Comparison of ENCODE assay signal across 17 cellular contexts in genomic region chr3:46154300-46154699, GRCh38. TPM values are rescaled to one million over a fixed set of nuclear protein-coding genes. Genes with fewer than 3 reads are reported as not detected.
DNase-seq lines count a peak whose midpoint lies in the region; ATAC-seq, FAIRE-seq and TF ChIP-seq lines count a peak whose summit lies in the region.
"Had no signal": no experiment of that assay in that cellular context is flagged by ENCODE, and none has a peak within 500 bp of the region (broad histone marks: within the 10 kb centered on the region; RNA-seq: fewer than 3 reads in every experiment).

No MANE protein-coding gene starts in this region.

- no peak overlapping the region for H3K4me2 ChIP-seq in IMR-90 (ENCODE audit: low read depth, low read length)
- H3K4me2 ChIP-seq in H1 (ENCODE audit: insufficient read depth in 1 of 2, low read depth in 2 of 2, low read length in 2 of 2): no peak overlapping the region
- H3K4me2 ChIP-seq: BLaER1 had no signal

- no TSS peak for BruUV-seq in IMR-90 (replicated peaks; lab: Mats Ljungman, UMichigan)

- 67% methylated on average over 1 of the region's 1 CpG; no CpG with 5 or more reads in 1 of the 2 experiments for WGBS in IMR-90 (ENCODE audit: extremely low coverage in 2 of 2, insufficient read length in 1 of 2), 2 experiments
- WGBS in H1 (ENCODE audit: extremely low coverage in 1 of 2, insufficient coverage in 1 of 2, insufficient read length in 1 of 2, insufficient replicate concordance in 2 of 2, low coverage in 1 of 2, low lambda C conversion rate in 2 of 2, missing lambda C conversion rate in 1 of 2), 2 experiments: 94% methylated on average over 1 of the region's 1 CpG; no CpG with 5 or more reads in 1 of the 2 experiments

- H3K27me3 ChIP-seq in IMR-90 (ENCODE audit: control insufficient read depth, insufficient read depth, low read length) (peaks cover 2% of the 10 kb centered on the region), H1 (replicated peaks in 1 of 4; ENCODE audit: control insufficient read depth in 3 of 4, extremely low read depth in 1 of 4, insufficient read depth in 3 of 4, low read length in 3 of 4) (no peaks in the 10 kb centered on the region), upper lobe of right lung (no peaks in the 10 kb centered on the region)
- H3K27me3 ChIP-seq: BLaER1 had no signal

- H3K56ac ChIP-seq in IMR-90 (ENCODE audit: extremely low read depth, insufficient read depth, low read length): no peak overlapping the region
- H3K56ac ChIP-seq in H1 (replicated peaks; ENCODE audit: insufficient read length, low read depth, low read length): no peak overlapping the region

- H3K23me2 ChIP-seq in H1 (ENCODE audit: low read depth, low read length): no peaks in the 10 kb centered on the region

- no peaks in the 10 kb centered on the region for H3K36me3 ChIP-seq in IMR-90 (ENCODE audit: control insufficient read depth, insufficient read depth, low read length)
- H3K36me3 ChIP-seq in H1 (ENCODE audit: control insufficient read depth in 2 of 4, insufficient read depth in 4 of 4, low read length in 3 of 4): no peaks in the 10 kb centered on the region
- H3K36me3 ChIP-seq in upper lobe of right lung: no peaks in the 10 kb centered on the region
- H3K36me3 ChIP-seq: BLaER1 had no signal

- no peak for TF ChIP-seq EP300 in H1 (IDR thresholded peaks at IDR 0.05; ENCODE audit: borderline replicate concordance in 1 of 2, low read depth in 2 of 2, low read length in 2 of 2)

- no peaks in the 10 kb centered on the region for H3K9me1 ChIP-seq in IMR-90 (ENCODE audit: insufficient read depth, low read length)

- DNase-seq in activated CD4-positive, alpha-beta T cell treated with anti-CD3 and anti-CD28 coated beads, Interleukin-2, amount 10 ng/mL, durations not matched to agents 7 days and 5 days: no peak
- no peak for DNase-seq in activated CD4-positive, alpha-beta T cell treated with anti-CD3 and anti-CD28 coated beads for 48 hours
- no peak for DNase-seq in IMR-90
- no peak for DNase-seq in H1 (ENCODE audit: low read depth in 1 of 2, low spot score in 2 of 2)
- DNase-seq in upper lobe of right lung: no peak
- no peak for DNase-seq in left lobe of liver (ENCODE audit: low spot score)
- DNase-seq: 8988T; AML-193; Caco-2; CD8-positive, alpha-beta memory T cell; DND-41; GDM1; GM23248; H7 had no signal

- no peak overlapping the region for H3K18ac ChIP-seq in IMR-90 (ENCODE audit: low read depth, low read length)
- peak overlapping the region; percentile 32; the same call in 1 of the 2 replicates for H3K18ac ChIP-seq in H1 (ENCODE audit: extremely low read depth, low read length)

- H4K20me1 ChIP-seq in IMR-90 (ENCODE audit: insufficient read depth, low read length) (no peaks in the 10 kb centered on the region), H1 (replicated peaks in 1 of 2; ENCODE audit: control insufficient read depth in 1 of 2, insufficient read depth in 2 of 2, low read length in 2 of 2) (no peaks in the 10 kb centered on the region)
- H4K20me1 ChIP-seq: BLaER1 had no signal

- H3K4me3 ChIP-seq in IMR-90 (ENCODE audit: insufficient read depth, low read depth, low read length) (no peak overlapping the region), H1 (ENCODE audit: extremely low read depth in 1 of 4, insufficient read depth in 2 of 4, low read depth in 3 of 4, low read length in 4 of 4) (no peak overlapping the region), upper lobe of right lung (no peak overlapping the region)
- H3K4me3 ChIP-seq: BLaER1, GM23248 had no signal

- no peak overlapping the region for H3K4me3 Mint-ChIP-seq in activated CD4-positive, alpha-beta T cell treated with anti-CD3 and anti-CD28 coated beads, Interleukin-2, amount 10 ng/mL, durations not matched to agents 7 days and 5 days

- no peaks in the 10 kb centered on the region for H3K79me2 ChIP-seq in H1 (ENCODE audit: control insufficient read depth in 1 of 2, insufficient read depth in 2 of 2, low read length in 2 of 2)

- H3K4ac ChIP-seq in IMR-90 (ENCODE audit: low read depth, low read length) (no peak overlapping the region), H1 (replicated peaks; ENCODE audit: insufficient read length, low read depth, low read length) (no peak overlapping the region)

- H3K23ac ChIP-seq in IMR-90 (ENCODE audit: low read depth, low read length) (no peak overlapping the region), H1 (ENCODE audit: insufficient read length) (no peak overlapping the region)

- H4K5ac ChIP-seq in IMR-90 (ENCODE audit: low read depth, low read length) (no peak overlapping the region), H1 (ENCODE audit: insufficient read length, low read depth, low read length) (no peak overlapping the region)

- H2BK120ac ChIP-seq in IMR-90 (ENCODE audit: low read depth, low read length) (no peak overlapping the region), H1 (replicated peaks; ENCODE audit: low read depth, low read length) (no peak overlapping the region)

- intact Hi-C loops in IMR-90 (cut with micrococcal nuclease) (no loop called here), upper lobe of right lung (cut with DNase I) (no loop called here)

- peaks cover 28% of the 10 kb centered on the region for H3K27me3 Mint-ChIP-seq in activated CD4-positive, alpha-beta T cell treated with anti-CD3 and anti-CD28 coated beads, Interleukin-2, amount 10 ng/mL, durations not matched to agents 7 days and 5 days
- H3K27me3 Mint-ChIP-seq: CD8-positive, alpha-beta memory T cell; IgD-negative memory B cell had no signal

- H2AK5ac ChIP-seq in IMR-90 (ENCODE audit: low read depth, low read length) (no peak overlapping the region), H1 (ENCODE audit: low read depth, low read length) (no peak overlapping the region)

- POLR2A ChIA-PET in activated CD4-positive, alpha-beta T cell treated with anti-CD3 and anti-CD28 coated beads, Interleukin-2, amount 10 ng/mL, durations not matched to agents 7 days and 5 days (lab: Charles Lee): no interaction called here
- POLR2A ChIA-PET in IMR-90 (lab: Charles Lee; ENCODE audit: unreplicated experiment) (no interaction called here), H1 (lab: Charles Lee; ENCODE audit: partially characterized antibody) (no interaction called here)

- in situ Hi-C loops in IMR-90 (cut with MboI; ENCODE audit: low sequenced_read_pairs): no loop called here

- no peak for TF ChIP-seq CTCF in IMR-90 (conservative IDR thresholded peaks at IDR 0.05; ENCODE audit: low read depth, low read length)
- no peak for TF ChIP-seq CTCF in H1 (IDR thresholded peaks at IDR 0.05; ENCODE audit: control extremely low read depth in 1 of 3, insufficient read depth in 1 of 3, low read depth in 1 of 3, low read length in 3 of 3)
- no peak for TF ChIP-seq CTCF in upper lobe of right lung (IDR thresholded peaks at IDR 0.05)

- H3K4me1 Mint-ChIP-seq in activated CD4-positive, alpha-beta T cell treated with anti-CD3 and anti-CD28 coated beads, Interleukin-2, amount 10 ng/mL, durations not matched to agents 7 days and 5 days: peaks cover 5% of the 10 kb centered on the region

- CTCF ChIA-PET in activated CD4-positive, alpha-beta T cell treated with anti-CD3 and anti-CD28 coated beads, Interleukin-2, amount 10 ng/mL, durations not matched to agents 7 days and 5 days (lab: Charles Lee): interaction anchor here (1.1 kb wide), 1 partner anchor 9 kb away, joined by 3 read pairs; no protein-coding TSS in a partner anchor
- CTCF ChIA-PET in IMR-90 (lab: Yijun Ruan, JAX): interaction anchor here (0.6 kb wide), 1 partner anchor 56 kb away, joined by 3 read pairs; no protein-coding TSS in a partner anchor
- CTCF ChIA-PET in H1 (lab: Charles Lee; ENCODE audit: partially characterized antibody): interaction anchor here (0.9 to 1.3 kb wide), 3 partner anchors 8 to 32 kb away, joined by 3 to 4 read pairs (median 3); no protein-coding TSS in a partner anchor

- H3K9me3 ChIP-seq in IMR-90 (ENCODE audit: control insufficient read depth, insufficient read depth, low read length): no peaks in the 10 kb centered on the region
- no peaks in the 10 kb centered on the region for H3K9me3 ChIP-seq in H1 (ENCODE audit: insufficient read depth in 2 of 2, low read depth in 1 of 2, low read length in 1 of 2)
- no peaks in the 10 kb centered on the region for H3K9me3 ChIP-seq in upper lobe of right lung
- H3K9me3 ChIP-seq: Caco-2 had no signal

- H2AK9ac ChIP-seq in IMR-90 (replicated peaks; ENCODE audit: low read depth, low read length, poor library complexity): no peak overlapping the region

- FAIRE-seq in H1 (lab: Jason Lieb, UNC): no peak

- no peaks in the 10 kb centered on the region for H3K36me3 Mint-ChIP-seq in activated CD4-positive, alpha-beta T cell treated with anti-CD3 and anti-CD28 coated beads, Interleukin-2, amount 10 ng/mL, durations not matched to agents 7 days and 5 days (ENCODE audit: low read depth)
- H3K36me3 Mint-ChIP-seq: IgD-negative memory B cell had no signal

- H4K91ac ChIP-seq in IMR-90 (ENCODE audit: insufficient read depth, low read depth, low read length) (no peak overlapping the region), H1 (replicated peaks; ENCODE audit: insufficient read length, low read length) (no peak overlapping the region)

- H3K14ac ChIP-seq in IMR-90 (replicated peaks; ENCODE audit: low read depth, low read length): no peak overlapping the region
- H3K14ac ChIP-seq in H1 (ENCODE audit: insufficient read length): no peak overlapping the region

- H2BK12ac ChIP-seq in H1 (ENCODE audit: low read depth, low read length): no peak overlapping the region

- H3K9ac ChIP-seq in IMR-90 (ENCODE audit: low read depth, low read length) (no peak overlapping the region), H1 (replicated peaks in 1 of 4; ENCODE audit: extremely low read depth in 1 of 4, low read depth in 3 of 4, low read length in 3 of 4) (no peak overlapping the region)
- H3K9ac ChIP-seq: BLaER1, GM23248 had no signal

- TF ChIP-seq RAD21 in IMR-90 (IDR thresholded peaks at IDR 0.05; ENCODE audit: low read length): no peak
- no peak for TF ChIP-seq RAD21 in H1 (IDR thresholded peaks at IDR 0.05 in 1 of 2, conservative IDR thresholded peaks at IDR 0.05 in 1 of 2; ENCODE audit: low read depth in 2 of 2, low read length in 2 of 2)

- TF ChIP-seq POLR2A in IMR-90 (IDR thresholded peaks at IDR 0.05; ENCODE audit: low read depth, low read length) (no peak), H1 (IDR thresholded peaks at IDR 0.05; ENCODE audit: control extremely low read depth in 1 of 2, low read depth in 2 of 2, low read length in 2 of 2) (no peak)

- H4K8ac ChIP-seq in IMR-90 (ENCODE audit: low read depth in 2 of 2, low read length in 2 of 2): no peak overlapping the region
- H4K8ac ChIP-seq in H1 (ENCODE audit: extremely low read depth, insufficient read depth, low read length): no peak overlapping the region

- no peak overlapping the region for H2BK5ac ChIP-seq in IMR-90 (ENCODE audit: low read depth, low read length, poor library complexity, severe bottlenecking)
- H2BK5ac ChIP-seq in H1 (ENCODE audit: low read depth, low read length): no peak overlapping the region

- H2BK20ac ChIP-seq in IMR-90 (ENCODE audit: low read depth, low read length): no peak overlapping the region
- no peak overlapping the region for H2BK20ac ChIP-seq in H1 (ENCODE audit: low read length)

- H3K4me1 ChIP-seq in IMR-90 (ENCODE audit: control insufficient read depth, insufficient read depth, low read length) (no peaks in the 10 kb centered on the region), H1 (replicated peaks in 1 of 4; ENCODE audit: control insufficient read depth in 3 of 4, insufficient read depth in 4 of 4, low read length in 3 of 4) (no peaks in the 10 kb centered on the region), upper lobe of right lung (no peaks in the 10 kb centered on the region)
- H3K4me1 ChIP-seq: BLaER1, Caco-2 had no signal

- H2BK15ac ChIP-seq in IMR-90 (ENCODE audit: low read depth, low read length): no peak overlapping the region
- H2BK15ac ChIP-seq in H1 (ENCODE audit: low read length): no peak overlapping the region

- H2AFZ ChIP-seq in IMR-90 (replicated peaks; ENCODE audit: low read length, poor library complexity) (peak overlapping the region; percentile 11), H1 (ENCODE audit: low read length) (no peak overlapping the region)
- H2AFZ ChIP-seq: GM23248 had no signal

- peaks cover 14% of the 10 kb centered on the region for H3K9me3 Mint-ChIP-seq in activated CD4-positive, alpha-beta T cell treated with anti-CD3 and anti-CD28 coated beads, Interleukin-2, amount 10 ng/mL, durations not matched to agents 7 days and 5 days
- H3K9me3 Mint-ChIP-seq: CD8-positive, alpha-beta memory T cell had no signal

- H3K27ac Mint-ChIP-seq in activated CD4-positive, alpha-beta T cell treated with anti-CD3 and anti-CD28 coated beads, Interleukin-2, amount 10 ng/mL, durations not matched to agents 7 days and 5 days: peak overlapping the region; percentile 65

- H3K27ac ChIP-seq in IMR-90 (ENCODE audit: insufficient read depth, low read length): no peak overlapping the region
- H3K27ac ChIP-seq in H1 (ENCODE audit: low read depth, low read length): no peak overlapping the region
- H3K27ac ChIP-seq in upper lobe of right lung: no peak overlapping the region
- H3K27ac ChIP-seq: BLaER1, GM23248 had no signal

- dilution Hi-C loops in IMR-90 (cut with HindIII; ENCODE audit: low sequenced_read_pairs, unreplicated experiment): no loop called here

- H3K79me1 ChIP-seq in IMR-90 (ENCODE audit: low read depth in 1 of 2, low read length in 2 of 2) (no peaks in the 10 kb centered on the region), H1 (ENCODE audit: low read depth, low read length) (no peaks in the 10 kb centered on the region)

- ATAC-seq in IMR-90 (ENCODE audit: low read depth) (no peak), upper lobe of right lung (peak; percentile 59), left lobe of liver (no peak), GM18520 (IDR thresholded peaks at IDR 0.05; ENCODE audit: unreplicated experiment) (no peak)

RNA-seq across cellular contexts. Expression of gene CCR1, which starts 53.8 kb away (rescaled TPM):
- 1 to 10 TPM; 6.4 to 6.6 TPM for total RNA-seq in activated CD4-positive, alpha-beta T cell treated with anti-CD3 and anti-CD28 coated beads, Interleukin-2, amount 10 ng/mL, durations not matched to agents 7 days and 5 days
- not detected in 2 replicates for total RNA-seq in IMR-90 (2012; rRNA removed)
- not detected in 2 replicates for polyA plus RNA-seq in IMR-90 (2012; rRNA removed)
- polyA plus RNA-seq in IMR-90 (2012; cell fraction: cytosol; rRNA removed): not detected in 2 replicates
- polyA plus RNA-seq in IMR-90 (2012; cell fraction: nucleus; rRNA removed; ENCODE audit: low replicate concordance): not detected in 2 replicates
- not detected in 2 replicates for total RNA-seq in H1 (2021; fragmentation: NEBNext Ultra II Directional; extraction: Animal tissue kit (Norgen Biotek cat#: 25700))
- polyA plus RNA-seq in H1 (2011; rRNA removed): not detected in 2 replicates
- not detected for polyA plus RNA-seq in H1 (2011; cell fraction: cytosol; rRNA removed)
- polyA plus RNA-seq in H1 (2011; cell fraction: nucleus; rRNA removed): 0.03 TPM
- not detected in 4 replicates for polyA plus RNA-seq in H1 (2012, experiment 1 of 2)
- polyA plus RNA-seq in H1 (2012, experiment 2 of 2): not detected
- polyA plus RNA-seq in H1 (2013, experiment 1 of 2): 0.04 TPM
- 0.04 TPM for polyA plus RNA-seq in H1 (2013, experiment 2 of 2)
- 0.09 TPM in 1 of 2 replicates, not detected in the other for polyA minus RNA-seq in H1 (2011; rRNA and poly(A)+ RNA removed)
- not detected for polyA minus RNA-seq in H1 (2011; cell fraction: cytosol; rRNA and poly(A)+ RNA removed)
- not detected for polyA minus RNA-seq in H1 (2011; cell fraction: nucleus; rRNA and poly(A)+ RNA removed)
- total RNA-seq in upper lobe of right lung: 40.9 TPM
- total RNA-seq in left lobe of liver: 2.3 TPM
- total RNA-seq: GM23248, H7 had no signal
- polyA plus RNA-seq: GM23248 had no signal
